21 cellular contexts compared by ENCODE assay signal in the genomic region with DNA sequence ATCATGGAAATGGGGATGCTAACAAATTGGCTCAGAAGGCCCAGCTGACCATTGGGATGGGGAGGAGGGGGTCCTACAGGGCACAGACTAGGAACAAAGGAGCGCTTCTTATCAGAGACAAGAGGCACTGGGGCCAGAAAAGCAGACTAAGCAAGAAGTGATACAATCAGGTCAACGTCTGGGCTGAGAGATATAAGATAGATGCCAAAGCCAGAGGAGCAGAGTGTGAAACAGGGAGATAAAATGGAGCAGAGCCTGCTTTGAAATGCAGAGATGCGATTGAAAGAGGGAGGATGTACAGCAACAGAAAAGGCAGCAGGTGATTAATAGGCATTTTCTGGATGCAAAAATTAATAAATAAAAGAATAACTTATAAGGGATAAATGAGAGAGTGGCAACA.
"Had no signal": no experiment of that assay in that cellular context is flagged by ENCODE, and none has a peak within 500 bp of the region (broad histone marks: within the 10 kb centered on the region; RNA-seq: fewer than 3 reads in every experiment).

No MANE protein-coding gene starts in this region.

- DNase-seq: activated B cell treated with CpG ODN at 0.5 μM for 24 hours; activated CD4-positive, alpha-beta T cell treated with anti-CD3 and anti-CD28 coated beads, Interleukin-2, amount 50 U/mL, for 1 hour; activated naive CD4-positive, alpha-beta T cell treated with Interleukin-2 at 50 U/mL for 16 hours; activated naive CD8-positive, alpha-beta T cell treated with anti-CD3 and anti-CD28 coated beads for 36 hours; activated T-cell treated with anti-CD3 and anti-CD28 coated beads for 4 hours; activated T-cell treated with anti-CD3 and anti-CD28 coated beads, Interleukin-2, amount 50 U/mL, for 72 hours; adrenal gland; aorta; body of pancreas; dermis blood vessel endothelial cell; effector CD4-positive, alpha-beta T cell; esophagus squamous epithelium; glutamatergic neuron; islet precursor cell; left ventricle myocardium inferior; nephron progenitor cell; ovary; right lobe of liver; stimulated activated CD4-positive, alpha-beta T cell treated with anti-CD3 and anti-CD28 coated beads, Interleukin-4, amount 100 ng/mL, for 1 hour; T-helper 9 cell; trophoblast cell had no signal

- ATAC-seq: activated T-cell treated with anti-CD3 and anti-CD28 coated beads, Interleukin-2, amount 50 U/mL, for 72 hours; body of pancreas; right lobe of liver had no signal
